In genomic region chr17:21513012-21513570, GRCh38 we compare ENCODE assay signal across 8 cellular contexts.
DNase-seq lines count a peak whose midpoint lies in the region; ATAC-seq, FAIRE-seq and TF ChIP-seq lines count a peak whose summit lies in the region.

No MANE protein-coding gene starts in this region.

- intact Hi-C loops in activated naive CD4-positive, alpha-beta T cell treated with anti-CD3 and anti-CD28 coated beads for 36 hours (cut with micrococcal nuclease): loop anchor here (2.0 to 10.0 kb wide), 5 partner anchors 136 to 711 kb away; partner anchors contain the start of genes KCNJ12, TMEM11 and USP22
- intact Hi-C loops in pancreas (cut with DNase I): loop anchor here in 1 of 3 donors (10.0 kb wide), 2 partner anchors 198 to 398 kb away; no protein-coding TSS in a partner anchor
- intact Hi-C loops in thyroid gland (cut with DNase I): loop anchor here (2.0 to 10.0 kb wide), 3 partner anchors 54 to 236 kb away; no protein-coding TSS in a partner anchor

- peak; percentile 56 to 85 (median 74) for ATAC-seq in pancreas
- ATAC-seq in GM19328 (IDR thresholded peaks at IDR 0.05; ENCODE audit: unreplicated experiment): no peak

- no peak overlapping the region for H2AFZ ChIP-seq in KMS-11 (ENCODE audit: low read depth)

- H3K9ac ChIP-seq in KMS-11: no peak overlapping the region

- no peak overlapping the region for H3K27ac ChIP-seq in KMS-11
- H3K27ac ChIP-seq in pancreas: no peak overlapping the region
- H3K27ac ChIP-seq in thyroid gland: no peak overlapping the region

- H3K36me3 Mint-ChIP-seq in activated naive CD4-positive, alpha-beta T cell treated with anti-CD3 and anti-CD28 coated beads for 36 hours (ENCODE audit: low read depth): no peaks in the 10 kb centered on the region

- no peak overlapping the region for H3K4me2 ChIP-seq in KMS-11

- no peaks in the 10 kb centered on the region for H3K9me3 Mint-ChIP-seq in activated naive CD4-positive, alpha-beta T cell treated with anti-CD3 and anti-CD28 coated beads for 36 hours

- FAIRE-seq in pancreas (lab: Jason Lieb, UNC): peak; percentile 89

- no peaks in the 10 kb centered on the region for H3K4me1 ChIP-seq in KMS-11 (ENCODE audit: low read depth, poor library complexity, severe bottlenecking)
- H3K4me1 ChIP-seq in pancreas: no peaks in the 10 kb centered on the region
- H3K4me1 ChIP-seq in thyroid gland: peaks cover 4% of the 10 kb centered on the region in 2 donors

- H3K4me3 Mint-ChIP-seq in activated naive CD4-positive, alpha-beta T cell treated with anti-CD3 and anti-CD28 coated beads for 36 hours: no peak overlapping the region

- no peaks in the 10 kb centered on the region for H3K9me3 ChIP-seq in pancreas
- no peaks in the 10 kb centered on the region for H3K9me3 ChIP-seq in thyroid gland

- 4 to 6% methylated on average over 13 to 24 of the region's 24 CpGs for WGBS in pancreas, 2 donors
- WGBS in thyroid gland, 2 donors: 5 to 12% methylated on average over 9 to 24 of the region's 24 CpGs

- TF ChIP-seq POLR2A in thyroid gland (IDR thresholded peaks at IDR 0.05): no peak

- TF ChIP-seq CTCF in GM12875 (IDR thresholded peaks at IDR 0.05; ENCODE audit: borderline replicate concordance, insufficient read depth, low read depth, low read length) (peak; percentile 70), KMS-11 (conservative IDR thresholded peaks at IDR 0.05; ENCODE audit: low read depth, low read length) (peak; percentile 64), pancreas (IDR thresholded peaks at IDR 0.05) (peak; percentile 47 to 79 (median 66)), thyroid gland (IDR thresholded peaks at IDR 0.05) (peak; percentile 49 to 79 (median 72))

- peaks cover 7% of the 10 kb centered on the region; the same call in 1 of the 2 replicates for H3K27me3 ChIP-seq in KMS-11 (ENCODE audit: insufficient read depth, low read depth)
- H3K27me3 ChIP-seq in pancreas: peaks cover 0 to 3% (median 0%) of the 10 kb centered on the region in 4 donors
- H3K27me3 ChIP-seq in thyroid gland: no peaks in the 10 kb centered on the region

- H3K36me3 ChIP-seq in KMS-11 (ENCODE audit: insufficient read depth) (no peaks in the 10 kb centered on the region), pancreas (no peaks in the 10 kb centered on the region), thyroid gland (no peaks in the 10 kb centered on the region)

- H3K27me3 Mint-ChIP-seq in activated naive CD4-positive, alpha-beta T cell treated with anti-CD3 and anti-CD28 coated beads for 36 hours (ENCODE audit: low read depth): peaks cover 29% of the 10 kb centered on the region

- H3K27ac Mint-ChIP-seq in activated naive CD4-positive, alpha-beta T cell treated with anti-CD3 and anti-CD28 coated beads for 36 hours: no peak overlapping the region

- peaks cover 9% of the 10 kb centered on the region for H3K4me1 Mint-ChIP-seq in activated naive CD4-positive, alpha-beta T cell treated with anti-CD3 and anti-CD28 coated beads for 36 hours (ENCODE audit: low read depth)

- no peaks in the 10 kb centered on the region for H3K79me2 ChIP-seq in KMS-11 (ENCODE audit: insufficient read depth, low read depth)

- H3K4me3 ChIP-seq in GM12875 (ENCODE audit: low read depth, low read length): no peak overlapping the region
- no peak overlapping the region for H3K4me3 ChIP-seq in KMS-11 (IDR thresholded peaks at IDR 0.05; ENCODE audit: insufficient read depth, low read depth, low read length)
- H3K4me3 ChIP-seq in pancreas: no peak overlapping the region
- H3K4me3 ChIP-seq in thyroid gland (replicated peaks in 1 of 3): no peak overlapping the region

- CTCF ChIA-PET in activated naive CD4-positive, alpha-beta T cell treated with anti-CD3 and anti-CD28 coated beads for 36 hours (lab: Charles Lee): interaction anchor here (0.7 to 6.3 kb wide), 21 partner anchors 13 to 414 kb away, joined by 3 to 51 read pairs (median 3); no protein-coding TSS in a partner anchor

- DNase-seq in SKM-1 (lab: John Stamatoyannopoulos, UW; ENCODE audit: unreplicated experiment): peak; percentile 63
- peak; percentile 80 for DNase-seq in activated naive CD4-positive, alpha-beta T cell treated with anti-CD3 and anti-CD28 coated beads for 36 hours
- DNase-seq in glomerular endothelial cell (ENCODE audit: extremely low read depth, low read depth, low spot score): peak; percentile 25
- peak; percentile 54 to 88 (median 76) for DNase-seq in pancreas
- DNase-seq in thyroid gland: peak; percentile 68 to 74

- no peaks in the 10 kb centered on the region for H4K20me1 ChIP-seq in KMS-11 (ENCODE audit: insufficient read depth)

Comparison
In these comparisons a context has a peak if more than half of its experiments do, and no peak if none do; other contexts are left out.
1. DNase-seq: peak in every context shown above with its lines; median percentile 80 in activated naive CD4-positive, alpha-beta T cell treated with anti-CD3 and anti-CD28 coated beads for 36 hours; 76 in pancreas; 71 in thyroid gland; 63 in SKM-1; 25 in glomerular endothelial cell.